ENCODE assay signal across 1 cellular context in the genomic region with DNA sequence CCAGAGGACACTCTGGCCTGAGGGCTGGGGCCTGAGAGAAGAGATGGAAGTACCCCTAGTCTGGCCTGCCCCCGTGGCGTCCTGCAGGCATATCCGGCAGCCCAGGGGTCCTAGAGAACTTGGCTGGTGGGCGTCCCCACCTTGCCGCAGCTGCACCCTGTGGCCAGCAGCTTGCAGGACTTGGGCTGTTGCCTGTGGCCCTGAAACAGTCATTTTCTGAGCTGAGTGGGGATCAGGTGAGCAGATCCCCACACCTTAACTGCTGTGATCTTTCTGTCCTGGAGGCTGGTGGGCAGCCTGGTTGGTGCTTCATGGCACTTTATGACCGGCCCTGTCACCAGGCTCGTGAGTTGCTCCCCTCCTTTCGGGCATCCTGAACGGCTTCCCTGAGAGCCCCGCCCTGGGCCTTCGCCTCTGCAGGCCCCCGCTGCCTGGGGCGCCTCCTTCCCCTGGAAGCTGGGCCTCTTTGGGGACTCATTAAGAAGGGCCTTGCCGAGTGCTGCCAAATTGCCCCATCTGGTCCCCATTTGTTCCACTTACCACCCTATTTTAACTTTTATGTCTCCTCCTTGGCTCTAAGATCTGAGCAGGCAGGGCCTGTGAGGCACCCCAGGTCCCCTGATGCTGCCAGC.
TF ChIP-seq lines count a peak whose summit lies in the region.

No MANE protein-coding gene starts in this region.

TF ChIP-seq in SK-N-SH, 30 proteins besides CTCF, POLR2A, EP300 and RAD21 (continued from another document):
- TF ChIP-seq, protein P1, sequence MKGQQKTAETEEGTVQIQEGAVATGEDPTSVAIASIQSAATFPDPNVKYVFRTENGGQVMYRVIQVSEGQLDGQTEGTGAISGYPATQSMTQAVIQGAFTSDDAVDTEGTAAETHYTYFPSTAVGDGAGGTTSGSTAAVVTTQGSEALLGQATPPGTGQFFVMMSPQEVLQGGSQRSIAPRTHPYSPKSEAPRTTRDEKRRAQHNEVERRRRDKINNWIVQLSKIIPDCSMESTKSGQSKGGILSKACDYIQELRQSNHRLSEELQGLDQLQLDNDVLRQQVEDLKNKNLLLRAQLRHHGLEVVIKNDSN (IDR thresholded peaks at IDR 0.05; ENCODE audit: borderline replicate concordance, low read depth): no peak
- TF ChIP-seq RXRA (IDR thresholded peaks at IDR 0.05; ENCODE audit: borderline replicate concordance, low read depth) (no peak), TCF12 (IDR thresholded peaks at IDR 0.05) (no peak), SMC3 (IDR thresholded peaks at IDR 0.05; ENCODE audit: low read depth, low read length) (no peak), NRF1 (IDR thresholded peaks at IDR 0.05; ENCODE audit: low read depth, low read length) (no peak), EZH2phosphoT487 (IDR thresholded peaks at IDR 0.05; ENCODE audit: borderline replicate concordance, low read depth) (no peak), RFX5 (IDR thresholded peaks at IDR 0.05; ENCODE audit: low read length) (no peak), TAF1 (IDR thresholded peaks at IDR 0.05; ENCODE audit: borderline replicate concordance, low read depth, low read length) (no peak), SIN3A (IDR thresholded peaks at IDR 0.05; ENCODE audit: borderline replicate concordance, low read depth, low read length) (no peak), MEF2A (IDR thresholded peaks at IDR 0.05; ENCODE audit: borderline replicate concordance, low read depth) (no peak)
- TF ChIP-seq, protein P2, sequence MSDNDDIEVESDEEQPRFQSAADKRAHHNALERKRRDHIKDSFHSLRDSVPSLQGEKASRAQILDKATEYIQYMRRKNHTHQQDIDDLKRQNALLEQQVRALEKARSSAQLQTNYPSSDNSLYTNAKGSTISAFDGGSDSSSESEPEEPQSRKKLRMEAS (IDR thresholded peaks at IDR 0.05; ENCODE audit: low read depth): no peak
- TF ChIP-seq, protein P3, sequence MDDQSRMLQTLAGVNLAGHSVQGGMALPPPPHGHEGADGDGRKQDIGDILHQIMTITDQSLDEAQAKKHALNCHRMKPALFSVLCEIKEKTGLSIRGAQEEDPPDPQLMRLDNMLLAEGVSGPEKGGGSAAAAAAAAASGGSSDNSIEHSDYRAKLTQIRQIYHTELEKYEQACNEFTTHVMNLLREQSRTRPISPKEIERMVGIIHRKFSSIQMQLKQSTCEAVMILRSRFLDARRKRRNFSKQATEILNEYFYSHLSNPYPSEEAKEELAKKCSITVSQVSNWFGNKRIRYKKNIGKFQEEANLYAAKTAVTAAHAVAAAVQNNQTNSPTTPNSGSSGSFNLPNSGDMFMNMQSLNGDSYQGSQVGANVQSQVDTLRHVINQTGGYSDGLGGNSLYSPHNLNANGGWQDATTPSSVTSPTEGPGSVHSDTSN (IDR thresholded peaks at IDR 0.05): no peak
- TF ChIP-seq, protein P4, sequence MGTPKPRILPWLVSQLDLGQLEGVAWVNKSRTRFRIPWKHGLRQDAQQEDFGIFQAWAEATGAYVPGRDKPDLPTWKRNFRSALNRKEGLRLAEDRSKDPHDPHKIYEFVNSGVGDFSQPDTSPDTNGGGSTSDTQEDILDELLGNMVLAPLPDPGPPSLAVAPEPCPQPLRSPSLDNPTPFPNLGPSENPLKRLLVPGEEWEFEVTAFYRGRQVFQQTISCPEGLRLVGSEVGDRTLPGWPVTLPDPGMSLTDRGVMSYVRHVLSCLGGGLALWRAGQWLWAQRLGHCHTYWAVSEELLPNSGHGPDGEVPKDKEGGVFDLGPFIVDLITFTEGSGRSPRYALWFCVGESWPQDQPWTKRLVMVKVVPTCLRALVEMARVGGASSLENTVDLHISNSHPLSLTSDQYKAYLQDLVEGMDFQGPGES (IDR thresholded peaks at IDR 0.05; ENCODE audit: low read depth, low read length): no peak
